ENCODE assay signal across 1 cellular context in the genomic region with DNA sequence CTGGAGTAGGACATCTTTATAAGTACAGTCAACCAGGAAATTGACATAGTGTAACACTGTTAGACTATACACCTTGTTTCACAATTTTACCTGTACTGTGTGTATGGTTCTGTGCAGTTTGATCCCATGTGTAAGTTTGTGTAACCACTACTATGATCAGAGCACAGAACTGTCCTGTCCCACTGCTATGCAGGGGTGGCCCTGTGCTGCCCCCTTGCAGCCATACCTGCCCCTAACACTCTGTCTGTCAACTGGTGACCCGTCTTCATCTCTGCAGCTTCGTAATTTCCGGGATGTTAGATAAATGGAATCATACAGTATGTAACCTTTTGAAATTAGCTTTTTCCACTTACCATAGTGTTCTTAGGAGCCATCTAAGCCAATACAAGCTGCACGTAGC.
TF ChIP-seq lines count a peak whose summit lies in the region.

No MANE protein-coding gene starts in this region.

TF ChIP-seq in GM23338, 12 proteins besides CTCF, POLR2A, EP300 and RAD21 (continued from another document):
- no peak for TF ChIP-seq EZH2 (IDR thresholded peaks at IDR 0.05; ENCODE audit: low read depth, unreplicated experiment)
- TF ChIP-seq NANOG (IDR thresholded peaks at IDR 0.05; ENCODE audit: borderline replicate concordance): no peak
- no peak for TF ChIP-seq JUNB (IDR thresholded peaks at IDR 0.05; ENCODE audit: unreplicated experiment)
- TF ChIP-seq ZNF331 (CRISPR knock-in tag; IDR thresholded peaks at IDR 0.05; ENCODE audit: low read depth): no peak
- TF ChIP-seq ZNF114 (CRISPR knock-in tag; IDR thresholded peaks at IDR 0.05): no peak
- TF ChIP-seq, protein P1, sequence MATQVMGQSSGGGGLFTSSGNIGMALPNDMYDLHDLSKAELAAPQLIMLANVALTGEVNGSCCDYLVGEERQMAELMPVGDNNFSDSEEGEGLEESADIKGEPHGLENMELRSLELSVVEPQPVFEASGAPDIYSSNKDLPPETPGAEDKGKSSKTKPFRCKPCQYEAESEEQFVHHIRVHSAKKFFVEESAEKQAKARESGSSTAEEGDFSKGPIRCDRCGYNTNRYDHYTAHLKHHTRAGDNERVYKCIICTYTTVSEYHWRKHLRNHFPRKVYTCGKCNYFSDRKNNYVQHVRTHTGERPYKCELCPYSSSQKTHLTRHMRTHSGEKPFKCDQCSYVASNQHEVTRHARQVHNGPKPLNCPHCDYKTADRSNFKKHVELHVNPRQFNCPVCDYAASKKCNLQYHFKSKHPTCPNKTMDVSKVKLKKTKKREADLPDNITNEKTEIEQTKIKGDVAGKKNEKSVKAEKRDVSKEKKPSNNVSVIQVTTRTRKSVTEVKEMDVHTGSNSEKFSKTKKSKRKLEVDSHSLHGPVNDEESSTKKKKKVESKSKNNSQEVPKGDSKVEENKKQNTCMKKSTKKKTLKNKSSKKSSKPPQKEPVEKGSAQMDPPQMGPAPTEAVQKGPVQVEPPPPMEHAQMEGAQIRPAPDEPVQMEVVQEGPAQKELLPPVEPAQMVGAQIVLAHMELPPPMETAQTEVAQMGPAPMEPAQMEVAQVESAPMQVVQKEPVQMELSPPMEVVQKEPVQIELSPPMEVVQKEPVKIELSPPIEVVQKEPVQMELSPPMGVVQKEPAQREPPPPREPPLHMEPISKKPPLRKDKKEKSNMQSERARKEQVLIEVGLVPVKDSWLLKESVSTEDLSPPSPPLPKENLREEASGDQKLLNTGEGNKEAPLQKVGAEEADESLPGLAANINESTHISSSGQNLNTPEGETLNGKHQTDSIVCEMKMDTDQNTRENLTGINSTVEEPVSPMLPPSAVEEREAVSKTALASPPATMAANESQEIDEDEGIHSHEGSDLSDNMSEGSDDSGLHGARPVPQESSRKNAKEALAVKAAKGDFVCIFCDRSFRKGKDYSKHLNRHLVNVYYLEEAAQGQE (IDR thresholded peaks at IDR 0.05; ENCODE audit: unreplicated experiment): no peak
- TF ChIP-seq POLR2AphosphoS5 (IDR thresholded peaks at IDR 0.05; ENCODE audit: low read depth): no peak
